In the genomic region with DNA sequence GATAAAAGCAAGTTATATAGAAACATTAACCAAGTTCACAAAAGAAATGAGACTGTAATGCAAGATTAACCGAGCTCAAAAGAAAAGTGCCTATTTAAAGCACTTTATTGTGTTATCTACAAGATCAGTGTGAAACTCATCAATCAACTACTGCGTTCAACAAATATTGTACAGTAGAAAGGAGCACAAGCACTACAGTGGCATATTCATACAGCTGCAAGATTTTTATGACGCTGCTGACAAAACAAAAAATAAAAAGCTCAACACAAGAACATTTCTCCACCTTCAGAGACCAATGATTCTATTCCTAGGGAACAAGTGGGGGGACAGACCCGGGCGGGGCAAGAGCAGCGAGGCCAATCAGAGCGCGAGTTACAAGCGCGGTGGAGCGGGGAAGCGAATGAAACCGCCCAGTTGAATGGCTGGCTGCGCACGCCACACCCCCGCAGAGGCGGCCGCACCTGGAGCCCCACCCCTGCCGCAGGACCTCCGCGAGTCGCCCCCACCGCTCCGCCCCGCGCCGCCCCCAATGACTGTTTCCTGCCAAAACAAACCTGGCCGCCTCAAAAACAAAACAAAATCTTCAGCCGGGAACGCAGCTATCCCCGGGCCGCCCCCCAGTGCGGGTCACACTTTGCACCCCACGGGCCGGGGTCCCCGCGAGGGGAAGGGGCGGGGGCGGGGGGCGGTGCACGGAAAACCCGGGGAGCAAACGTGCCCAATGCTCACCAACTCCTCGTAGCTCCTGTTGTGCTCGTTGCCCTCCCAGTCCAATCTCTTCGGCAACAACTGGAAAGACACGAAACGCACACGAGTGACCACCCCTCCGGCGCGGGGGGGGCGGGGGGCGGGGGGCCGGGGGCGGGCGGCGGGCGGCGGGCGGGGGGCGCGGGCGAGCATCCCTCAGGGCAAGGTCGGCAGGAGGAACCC, we compare ENCODE assay signal across 8 cellular contexts. TPM values are rescaled to one million over a fixed set of nuclear protein-coding genes. Genes with fewer than 3 reads are reported as not detected.
DNase-seq lines count a peak whose midpoint lies in the region; ATAC-seq and TF ChIP-seq lines count a peak whose summit lies in the region.

No MANE protein-coding gene starts in this region.

- no peak for TF ChIP-seq CTCF in C4-2B (conservative IDR thresholded peaks at IDR 0.05)

- ATAC-seq in GM19438 (IDR thresholded peaks at IDR 0.05; ENCODE audit: low read depth, unreplicated experiment) = peak; percentile 56
- peak; percentile 75 for ATAC-seq in HG03565 (IDR thresholded peaks at IDR 0.05; ENCODE audit: unreplicated experiment)
- ATAC-seq in left lobe of liver = peak; percentile 84

- peak overlapping the region; percentile 100 for H3K27ac ChIP-seq in C4-2B

- peak; percentile 87 for DNase-seq in NCI-H748 (lab: John Stamatoyannopoulos, UW; ENCODE audit: unreplicated experiment)
- peak; percentile 91 to 93 for DNase-seq in activated CD4-positive, alpha-beta T cell treated with anti-CD3 and anti-CD28 coated beads, Interleukin-2, amount 50 U/mL, for 24 hours (ENCODE audit: low read depth in 1 of 2, low spot score in 1 of 2)
- peak; percentile 74 for DNase-seq in dedifferentiated amniotic fluid mesenchymal stem cell (ENCODE audit: extremely low spot score)
- DNase-seq in left lobe of liver (ENCODE audit: low spot score) = peak; percentile 95
- DNase-seq in stimulated activated CD4-positive, alpha-beta T cell treated with anti-CD3 and anti-CD28 coated beads, Interleukin-1b, Interleukin-23, amount 100 ng/mL, for 48 hours = peak; percentile 93

RNA-seq across cellular contexts. Expression of a gene that starts 1.1 kb away (rescaled TPM):
- total RNA-seq in left lobe of liver = 21.9 TPM

RNA-seq across cellular contexts. Expression of a gene that starts 36.5 kb away (rescaled TPM):
- total RNA-seq in left lobe of liver = 31.7 TPM

Comparison
In these comparisons a context has a peak if more than half of its experiments do, and no peak if none do; other contexts are left out.
1. Peak in every context shown above with its lines: DNase-seq, ATAC-seq and H3K27ac ChIP-seq.